Comparison of ENCODE assay signal across 1 cellular context in the genomic region with DNA sequence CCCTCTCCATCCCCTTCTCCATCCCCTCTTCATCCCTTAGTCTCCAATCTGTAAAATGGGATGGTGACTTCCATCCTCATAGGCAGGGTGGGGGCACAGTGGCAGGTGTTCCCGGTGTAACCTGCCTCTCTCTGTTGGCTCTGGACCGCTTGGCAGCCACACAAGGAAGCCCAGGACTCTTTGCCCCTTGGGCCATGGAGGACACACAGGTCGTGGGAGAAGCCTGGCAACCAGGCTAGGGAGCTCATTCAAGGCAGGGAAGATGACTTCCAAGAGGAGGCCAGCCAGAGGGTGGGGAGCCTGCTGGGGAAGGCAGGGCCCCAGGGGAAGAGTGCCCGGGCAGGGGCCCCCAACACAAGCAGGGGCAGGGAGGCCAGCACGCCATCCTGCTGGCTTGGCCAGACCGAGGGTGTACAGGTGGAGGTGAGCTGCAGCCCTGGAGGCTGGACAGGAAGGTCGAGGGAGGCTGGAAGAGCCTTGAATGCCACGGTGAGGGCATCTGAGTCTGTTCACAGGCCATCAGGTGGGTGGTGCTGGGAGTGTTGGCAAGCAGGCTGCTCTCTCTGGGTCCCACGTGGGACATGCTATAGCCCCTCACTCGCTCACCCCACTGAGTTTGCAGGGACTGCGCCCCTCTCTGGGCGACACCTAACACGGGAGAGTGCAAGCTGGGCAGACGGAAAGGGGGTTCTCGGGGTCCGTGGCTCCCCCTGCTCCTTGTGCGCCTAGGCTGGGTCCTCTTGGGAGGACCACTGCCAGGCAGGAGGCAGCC.
TF ChIP-seq lines count a peak whose summit lies in the region.

No MANE protein-coding gene starts in this region.

TF ChIP-seq in H1, 55 proteins besides CTCF, POLR2A, EP300 and RAD21:
- no peak for TF ChIP-seq POU5F1 (IDR thresholded peaks at IDR 0.05; ENCODE audit: low read depth, low read length)
- TF ChIP-seq YY1 (IDR thresholded peaks at IDR 0.05; ENCODE audit: low read depth, low read length), result no peak
- TF ChIP-seq RFX5 (IDR thresholded peaks at IDR 0.05; ENCODE audit: borderline replicate concordance, low read depth, low read length), result no peak
- no peak for TF ChIP-seq GTF2F1 (IDR thresholded peaks at IDR 0.05; ENCODE audit: borderline replicate concordance, low read depth, low read length)
